8 cellular contexts compared by ENCODE assay signal in the genomic region with DNA sequence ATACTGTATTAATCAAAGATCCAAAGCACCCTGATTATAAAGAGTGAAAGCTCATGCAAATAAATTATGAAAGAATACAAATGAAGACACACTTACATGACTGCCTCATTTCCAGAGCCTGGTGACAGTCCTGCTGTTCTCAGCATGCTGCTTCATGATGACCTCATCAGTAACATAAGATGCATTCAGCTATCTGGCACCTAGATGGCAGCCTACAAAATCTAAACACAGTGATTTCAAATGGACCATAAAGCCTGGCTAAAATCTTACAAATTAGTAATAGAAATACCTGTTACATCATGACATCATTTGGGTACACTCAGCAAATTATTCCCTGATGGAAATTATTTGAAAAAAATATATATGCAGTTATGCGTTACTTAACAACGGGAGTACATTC.
DNase-seq lines count a peak whose midpoint lies in the region; ATAC-seq and TF ChIP-seq lines count a peak whose summit lies in the region.

No MANE protein-coding gene starts in this region.

- no peak for TF ChIP-seq EP300 in esophagus muscularis mucosa (IDR thresholded peaks at IDR 0.05)

- H2AK5ac ChIP-seq in IMR-90 (ENCODE audit: low read depth, low read length): no peak overlapping the region

- TF ChIP-seq POLR2A in IMR-90 (IDR thresholded peaks at IDR 0.05; ENCODE audit: low read depth, low read length) (no peak), esophagus muscularis mucosa (IDR thresholded peaks at IDR 0.05; ENCODE audit: low read depth) (no peak)

- H3K36me3 Mint-ChIP-seq in activated T-helper 2 cell treated with anti-CD3 and anti-CD28 coated beads, Interferon-gamma antibody, Interleukin-2, Interleukin-4, amounts not matched to agents 10 μg/mL and 5 μg/mL and 100 μg/mL, durations not matched to agents 14 hours and 24 hours and 36 hours (ENCODE audit: low read depth): no peaks in the 10 kb centered on the region
- H3K36me3 Mint-ChIP-seq in activated CD8-positive, alpha-beta memory T cell treated with anti-CD3 and anti-CD28 coated beads, Interleukin-2, amount 10 ng/mL, durations not matched to agents 7 days and 5 days: no peaks in the 10 kb centered on the region

- TF ChIP-seq CTCF in IMR-90 (conservative IDR thresholded peaks at IDR 0.05; ENCODE audit: low read depth, low read length): peak; percentile 18; the same call in 1 of the 2 replicates
- no peak for TF ChIP-seq CTCF in esophagus muscularis mucosa (IDR thresholded peaks at IDR 0.05)

- H3K27ac Mint-ChIP-seq in activated T-helper 2 cell treated with anti-CD3 and anti-CD28 coated beads, Interferon-gamma antibody, Interleukin-2, Interleukin-4, amounts not matched to agents 10 μg/mL and 5 μg/mL and 100 μg/mL, durations not matched to agents 14 hours and 24 hours and 36 hours: no peak overlapping the region
- no peak overlapping the region for H3K27ac Mint-ChIP-seq in activated CD8-positive, alpha-beta memory T cell treated with anti-CD3 and anti-CD28 coated beads, Interleukin-2, amount 10 ng/mL, durations not matched to agents 7 days and 5 days

- H3K36me3 ChIP-seq in IMR-90 (ENCODE audit: control insufficient read depth, insufficient read depth, low read length) (no peaks in the 10 kb centered on the region), SK-N-MC (ENCODE audit: insufficient read depth, low read length) (peaks cover 14% of the 10 kb centered on the region; the same call in 1 of the 2 replicates), esophagus muscularis mucosa (no peaks in the 10 kb centered on the region)

- no peaks in the 10 kb centered on the region for H3K27me3 Mint-ChIP-seq in activated T-helper 2 cell treated with anti-CD3 and anti-CD28 coated beads, Interferon-gamma antibody, Interleukin-2, Interleukin-4, amounts not matched to agents 10 μg/mL and 5 μg/mL and 100 μg/mL, durations not matched to agents 14 hours and 24 hours and 36 hours (ENCODE audit: low read depth)
- no peaks in the 10 kb centered on the region for H3K27me3 Mint-ChIP-seq in activated CD8-positive, alpha-beta memory T cell treated with anti-CD3 and anti-CD28 coated beads, Interleukin-2, amount 10 ng/mL, durations not matched to agents 7 days and 5 days

- ATAC-seq in IMR-90 (ENCODE audit: low read depth) (peak; percentile 63), HG02852 (IDR thresholded peaks at IDR 0.05; ENCODE audit: unreplicated experiment) (no peak)
- no peak for ATAC-seq in activated CD8-positive, alpha-beta memory T cell treated with anti-CD3 and anti-CD28 coated beads, Interleukin-2, amount 10 ng/mL, durations not matched to agents 7 days and 5 days

- H3K9me1 ChIP-seq in IMR-90 (ENCODE audit: insufficient read depth, low read length): no peaks in the 10 kb centered on the region

- H4K91ac ChIP-seq in IMR-90 (ENCODE audit: insufficient read depth, low read depth, low read length): no peak overlapping the region

- no peak overlapping the region for H2BK20ac ChIP-seq in IMR-90 (ENCODE audit: low read depth, low read length)

- H2AK9ac ChIP-seq in IMR-90 (replicated peaks; ENCODE audit: low read depth, low read length, poor library complexity): no peak overlapping the region

- H3K27me3 ChIP-seq in IMR-90 (ENCODE audit: control insufficient read depth, insufficient read depth, low read length) (no peaks in the 10 kb centered on the region), esophagus muscularis mucosa (no peaks in the 10 kb centered on the region)

- H3K9me3 ChIP-seq in IMR-90 (ENCODE audit: control insufficient read depth, insufficient read depth, low read length): no peaks in the 10 kb centered on the region
- no peaks in the 10 kb centered on the region for H3K9me3 ChIP-seq in SK-N-MC (ENCODE audit: low read depth, low read length)
- no peaks in the 10 kb centered on the region for H3K9me3 ChIP-seq in esophagus muscularis mucosa

- intact Hi-C loops in IMR-90 (cut with micrococcal nuclease) (loop anchor here (10.0 kb wide), 1 partner anchor 530 kb away; no protein-coding TSS in a partner anchor), esophagus muscularis mucosa (cut with DNase I) (no loop called here)
- intact Hi-C loops in activated T-helper 2 cell treated with anti-CD3 and anti-CD28 coated beads, Interferon-gamma antibody, Interleukin-2, Interleukin-4, amounts not matched to agents 10 μg/mL and 5 μg/mL and 100 μg/mL, durations not matched to agents 14 hours and 24 hours and 36 hours (cut with micrococcal nuclease): no loop called here

- H3K4me3 Mint-ChIP-seq in activated T-helper 2 cell treated with anti-CD3 and anti-CD28 coated beads, Interferon-gamma antibody, Interleukin-2, Interleukin-4, amounts not matched to agents 10 μg/mL and 5 μg/mL and 100 μg/mL, durations not matched to agents 14 hours and 24 hours and 36 hours (ENCODE audit: low read depth): no peak overlapping the region
- H3K4me3 Mint-ChIP-seq in activated CD8-positive, alpha-beta memory T cell treated with anti-CD3 and anti-CD28 coated beads, Interleukin-2, amount 10 ng/mL, durations not matched to agents 7 days and 5 days: no peak overlapping the region

- no peaks in the 10 kb centered on the region for H3K4me1 Mint-ChIP-seq in activated T-helper 2 cell treated with anti-CD3 and anti-CD28 coated beads, Interferon-gamma antibody, Interleukin-2, Interleukin-4, amounts not matched to agents 10 μg/mL and 5 μg/mL and 100 μg/mL, durations not matched to agents 14 hours and 24 hours and 36 hours (ENCODE audit: low read depth)
- H3K4me1 Mint-ChIP-seq in activated CD8-positive, alpha-beta memory T cell treated with anti-CD3 and anti-CD28 coated beads, Interleukin-2, amount 10 ng/mL, durations not matched to agents 7 days and 5 days: no peaks in the 10 kb centered on the region

- POLR2A ChIA-PET in IMR-90 (lab: Charles Lee; ENCODE audit: unreplicated experiment): no interaction called here

- H3K27ac ChIP-seq in IMR-90 (ENCODE audit: insufficient read depth, low read length) (no peak overlapping the region), SK-N-MC (0 out of 2 replicates have a peak overlapping the region, but pooled peaks have one; percentile 22), esophagus muscularis mucosa (replicated peaks in 1 of 4) (no peak overlapping the region)

- no peak overlapping the region for H4K5ac ChIP-seq in IMR-90 (ENCODE audit: low read depth, low read length)

- no peak overlapping the region for H3K14ac ChIP-seq in IMR-90 (replicated peaks; ENCODE audit: low read depth, low read length)

- no peak overlapping the region for H3K4ac ChIP-seq in IMR-90 (ENCODE audit: low read depth, low read length)

- H3K23ac ChIP-seq in IMR-90 (ENCODE audit: low read depth, low read length): no peak overlapping the region

- H3K4me2 ChIP-seq in IMR-90 (ENCODE audit: low read depth, low read length): no peak overlapping the region

- no peak overlapping the region for H2BK15ac ChIP-seq in IMR-90 (ENCODE audit: low read depth, low read length)

- no peak overlapping the region for H3K4me3 ChIP-seq in IMR-90 (ENCODE audit: insufficient read depth, low read depth, low read length)
- H3K4me3 ChIP-seq in SK-N-MC: no peak overlapping the region
- no peak overlapping the region for H3K4me3 ChIP-seq in esophagus muscularis mucosa

- in situ Hi-C loops in IMR-90 (cut with MboI; ENCODE audit: low sequenced_read_pairs): no loop called here

- no peaks in the 10 kb centered on the region for H3K79me1 ChIP-seq in IMR-90 (ENCODE audit: low read depth in 1 of 2, low read length in 2 of 2)

- no peak overlapping the region for H2BK120ac ChIP-seq in IMR-90 (ENCODE audit: low read depth, low read length)

- WGBS in IMR-90 (ENCODE audit: extremely low coverage in 2 of 2, insufficient read length in 1 of 2), 2 experiments: no CpG with 5 or more reads among the region's 2 CpGs
- 94% methylated on average over 2 of the region's 2 CpGs for WGBS in esophagus muscularis mucosa

- no peak overlapping the region for H3K56ac ChIP-seq in IMR-90 (ENCODE audit: extremely low read depth, insufficient read depth, low read length)

- BruUV-seq in IMR-90 (replicated peaks; lab: Mats Ljungman, UMichigan): no TSS peak

- DNase-seq in Ammon's horn (ENCODE audit: low spot score) (peak; percentile 52), IMR-90 (peak; percentile 44), SK-N-MC (ENCODE audit: low read depth, low spot score) (no peak), hepatic stellate cell (ENCODE audit: low spot score) (peak; percentile 2), esophagus muscularis mucosa (ENCODE audit: extremely low spot score) (no peak)
- no peak for DNase-seq in activated T-helper 2 cell treated with anti-CD3 and anti-CD28 coated beads, Interferon-gamma antibody, Interleukin-2, Interleukin-4, amounts not matched to agents 10 μg/mL and 5 μg/mL and 100 μg/mL, durations not matched to agents 14 hours and 24 hours and 36 hours (ENCODE audit: low spot score)
- no peak for DNase-seq in activated CD8-positive, alpha-beta memory T cell treated with anti-CD3 and anti-CD28 coated beads, Interleukin-2, amount 10 ng/mL, durations not matched to agents 7 days and 5 days

- no peaks in the 10 kb centered on the region for H3K4me1 ChIP-seq in IMR-90 (ENCODE audit: control insufficient read depth, insufficient read depth, low read length)
- H3K4me1 ChIP-seq in esophagus muscularis mucosa: peaks cover 0 to 5% (median 2%) of the 10 kb centered on the region in 4 donors

- no peak overlapping the region for H3K18ac ChIP-seq in IMR-90 (ENCODE audit: low read depth, low read length)

- dilution Hi-C loops in IMR-90 (cut with HindIII; ENCODE audit: low sequenced_read_pairs, unreplicated experiment): no loop called here

- no peaks in the 10 kb centered on the region for H4K20me1 ChIP-seq in IMR-90 (ENCODE audit: insufficient read depth, low read length)

- H3K9ac ChIP-seq in IMR-90 (ENCODE audit: low read depth, low read length) (no peak overlapping the region), SK-N-MC (ENCODE audit: insufficient read length) (peak overlapping the region; percentile 47)

- H4K8ac ChIP-seq in IMR-90 (ENCODE audit: low read depth in 2 of 2, low read length in 2 of 2): no peak overlapping the region

- H3K9me3 Mint-ChIP-seq in activated T-helper 2 cell treated with anti-CD3 and anti-CD28 coated beads, Interferon-gamma antibody, Interleukin-2, Interleukin-4, amounts not matched to agents 10 μg/mL and 5 μg/mL and 100 μg/mL, durations not matched to agents 14 hours and 24 hours and 36 hours: peaks cover 10% of the 10 kb centered on the region
- peaks cover 5% of the 10 kb centered on the region for H3K9me3 Mint-ChIP-seq in activated CD8-positive, alpha-beta memory T cell treated with anti-CD3 and anti-CD28 coated beads, Interleukin-2, amount 10 ng/mL, durations not matched to agents 7 days and 5 days (ENCODE audit: low read depth)

- H2AFZ ChIP-seq in IMR-90 (replicated peaks; ENCODE audit: low read length, poor library complexity): no peak overlapping the region

- no peak overlapping the region for H2BK5ac ChIP-seq in IMR-90 (ENCODE audit: low read depth, low read length, poor library complexity, severe bottlenecking)

- 0 out of 2 replicates have a peak, but pooled peaks have one; percentile 7 for TF ChIP-seq RAD21 in IMR-90 (IDR thresholded peaks at IDR 0.05; ENCODE audit: low read length)

- CTCF ChIA-PET in IMR-90 (lab: Yijun Ruan, JAX): interaction anchor here (0.7 kb wide), 1 partner anchor 1134 kb away, joined by 3 read pairs; no protein-coding TSS in a partner anchor
- CTCF ChIA-PET in activated CD8-positive, alpha-beta memory T cell treated with anti-CD3 and anti-CD28 coated beads, Interleukin-2, amount 10 ng/mL, durations not matched to agents 7 days and 5 days (lab: Charles Lee): no interaction called here

TF ChIP-seq in IMR-90, 13 proteins besides CTCF, POLR2A, EP300 and RAD21 (continues in another document):
- TF ChIP-seq MAFK (IDR thresholded peaks at IDR 0.05; ENCODE audit: low read depth, low read length): no peak

Comparison
In these comparisons a context has a peak if more than half of its experiments do, and no peak if none do; other contexts are left out.
1. DNase-seq: peak in Ammon's horn (single experiment), IMR-90 (single experiment) and hepatic stellate cell (single experiment); none in SK-N-MC (single experiment), esophagus muscularis mucosa (single experiment), activated T-helper 2 cell treated with anti-CD3 and anti-CD28 coated beads, Interferon-gamma antibody, Interleukin-2, Interleukin-4, amounts not matched to agents 10 μg/mL and 5 μg/mL and 100 μg/mL, durations not matched to agents 14 hours and 24 hours and 36 hours (single experiment) and activated CD8-positive, alpha-beta memory T cell treated with anti-CD3 and anti-CD28 coated beads, Interleukin-2, amount 10 ng/mL, durations not matched to agents 7 days and 5 days (single experiment).